In genomic region chr16:57759541-57760356, GRCh38 we compare ENCODE assay signal across 19 cellular contexts. TPM values are rescaled to one million over a fixed set of nuclear protein-coding genes. Genes with fewer than 3 reads are reported as not detected.
DNase-seq lines count a peak whose midpoint lies in the region; ATAC-seq and TF ChIP-seq lines count a peak whose summit lies in the region.
"Had no signal": no experiment of that assay in that cellular context is flagged by ENCODE, and none has a peak within 500 bp of the region (broad histone marks: within the 10 kb centered on the region; RNA-seq: fewer than 3 reads in every experiment).

No MANE protein-coding gene starts in this region.

- no peak overlapping the region for H2BK120ac ChIP-seq in H9 (ENCODE audit: low read depth, low read length, poor library complexity, severe bottlenecking)

- H4K20me1 ChIP-seq in H9 (ENCODE audit: control insufficient read depth, insufficient read depth, insufficient read length) (peaks cover 3% of the 10 kb centered on the region), osteoblast (ENCODE audit: insufficient read depth, low read length) (peaks cover 6% of the 10 kb centered on the region)

- no peak overlapping the region for H3K18ac ChIP-seq in H9 (ENCODE audit: insufficient read length, low read depth, low read length)

- H3K4me1 ChIP-seq in H9 (ENCODE audit: insufficient read depth, low read length) (no peaks in the 10 kb centered on the region; the same call in 1 of the 2 replicates), osteoblast (ENCODE audit: insufficient read depth, low read length) (peaks cover 8% of the 10 kb centered on the region)
- H3K4me1 ChIP-seq: HAP-1, prostate gland had no signal

- no peak overlapping the region for H4K8ac ChIP-seq in H9 (replicated peaks; ENCODE audit: insufficient read length, low read depth, low read length)

- TF ChIP-seq CTCF in H9 (conservative IDR thresholded peaks at IDR 0.05) (no peak), nephron progenitor cell (IDR thresholded peaks at IDR 0.05) (no peak), osteoblast (IDR thresholded peaks at IDR 0.05; ENCODE audit: extremely low read depth, low read depth, low read length) (no peak)

- no peak overlapping the region for H2BK12ac ChIP-seq in H9 (ENCODE audit: insufficient read length, low read depth, low read length)

- no peak overlapping the region for H3K4ac ChIP-seq in H9 (ENCODE audit: low read depth, low read length)

- no peak overlapping the region for H3K4me2 ChIP-seq in H9 (ENCODE audit: insufficient read depth, insufficient read length, low read length)
- H3K4me2 ChIP-seq in osteoblast (ENCODE audit: insufficient read depth, low read length) = no peak overlapping the region

- H3K23me2 ChIP-seq in H9 (ENCODE audit: insufficient read length, low read depth, low read length, poor library complexity, severe bottlenecking) = no peaks in the 10 kb centered on the region

- H2BK5ac ChIP-seq in H9 (ENCODE audit: insufficient read length, low read length) = no peak overlapping the region

- no peak overlapping the region for H3T11ph ChIP-seq in H9 (ENCODE audit: low read length)

- no peaks in the 10 kb centered on the region for H3K79me2 ChIP-seq in H9 (ENCODE audit: insufficient read depth, low read length)
- peaks cover 7% of the 10 kb centered on the region for H3K79me2 ChIP-seq in osteoblast (ENCODE audit: insufficient read depth, low read length)

- no peak overlapping the region for H3K9ac ChIP-seq in H9 (ENCODE audit: extremely low read depth, insufficient read length, low read length)

- H3K56ac ChIP-seq in H9 (ENCODE audit: insufficient read length, low read depth, low read length) = no peak overlapping the region

- H3K4me3 ChIP-seq in osteoblast (ENCODE audit: insufficient read depth, low read length) = no peak overlapping the region
- H3K4me3 ChIP-seq: HAP-1, prostate gland had no signal

- peaks cover 3% of the 10 kb centered on the region for H3K36me3 Mint-ChIP-seq in activated CD4-positive, alpha-beta T cell treated with anti-CD3 and anti-CD28 coated beads, Interleukin-2, amount 10 ng/mL, durations not matched to agents 24 days and 14 days (ENCODE audit: low read depth)
- H3K36me3 Mint-ChIP-seq in H9 (ENCODE audit: insufficient read depth in 1 of 3, low read depth in 3 of 3) (peaks cover 4 to 16% (median 16%) of the 10 kb centered on the region in 3 experiments; a peak in 6 of 7 replicates), nephron progenitor cell (ENCODE audit: low read depth) (peaks cover 8% of the 10 kb centered on the region)
- H3K36me3 Mint-ChIP-seq in central memory CD8-positive, alpha-beta T cell (ENCODE audit: insufficient read depth) = no peaks in the 10 kb centered on the region

- H3K9me3 ChIP-seq in H9 (ENCODE audit: control insufficient read depth, low read depth, low read length) = no peaks in the 10 kb centered on the region
- H3K9me3 ChIP-seq in osteoblast (ENCODE audit: low read depth, low read length) = no peaks in the 10 kb centered on the region
- H3K9me3 ChIP-seq: HAP-1, prostate gland had no signal

- no peak overlapping the region for H4K91ac ChIP-seq in H9 (ENCODE audit: insufficient read length, low read depth, low read length)

- intact Hi-C loops in activated CD4-positive, alpha-beta T cell treated with anti-CD3 and anti-CD28 coated beads, Interleukin-2, amount 10 ng/mL, durations not matched to agents 24 days and 14 days (cut with micrococcal nuclease) = loop anchor here (10.0 kb wide), 1 partner anchor 105 kb away; no protein-coding TSS in a partner anchor

- H3K79me1 ChIP-seq in H9 (ENCODE audit: insufficient read depth, low read depth, low read length, poor library complexity, severe bottlenecking) = no peaks in the 10 kb centered on the region

- H2BK20ac ChIP-seq in H9 (ENCODE audit: low read depth, low read length, poor library complexity, severe bottlenecking) = no peak overlapping the region

- peaks cover 15% of the 10 kb centered on the region for H3K36me3 ChIP-seq in osteoblast (ENCODE audit: insufficient read depth, low read length)
- H3K36me3 ChIP-seq: prostate gland had no signal

- no peaks in the 10 kb centered on the region for H3K9me3 Mint-ChIP-seq in activated CD4-positive, alpha-beta T cell treated with anti-CD3 and anti-CD28 coated beads, Interleukin-2, amount 10 ng/mL, durations not matched to agents 24 days and 14 days
- H3K9me3 Mint-ChIP-seq in H9 = no peaks in the 10 kb centered on the region
- H3K9me3 Mint-ChIP-seq in central memory CD8-positive, alpha-beta T cell = no peaks in the 10 kb centered on the region
- H3K9me3 Mint-ChIP-seq in nephron progenitor cell = no peaks in the 10 kb centered on the region
- H3K9me3 Mint-ChIP-seq: naive thymus-derived CD4-positive, alpha-beta T cell had no signal

- H3K27me3 ChIP-seq in H9 (ENCODE audit: insufficient read depth, low read length) = no peaks in the 10 kb centered on the region
- H3K27me3 ChIP-seq in osteoblast (ENCODE audit: insufficient read depth, low read length) = no peaks in the 10 kb centered on the region

- H3K4me3 Mint-ChIP-seq in activated CD4-positive, alpha-beta T cell treated with anti-CD3 and anti-CD28 coated beads, Interleukin-2, amount 10 ng/mL, durations not matched to agents 24 days and 14 days = no peak overlapping the region
- H3K4me3 Mint-ChIP-seq in H9 (no peak overlapping the region), nephron progenitor cell (no peak overlapping the region)
- no peak overlapping the region for H3K4me3 Mint-ChIP-seq in central memory CD8-positive, alpha-beta T cell
- H3K4me3 Mint-ChIP-seq: naive thymus-derived CD4-positive, alpha-beta T cell had no signal

- no peak for ATAC-seq in central memory CD8-positive, alpha-beta T cell (replicated peaks; ENCODE audit: extremely low read depth, poor library complexity, severe bottlenecking)
- ATAC-seq: activated CD4-positive, CD25-positive, alpha-beta regulatory T cell treated with anti-CD3 and anti-CD28 coated beads, Interleukin-2, amount 50 U/mL, for 24 hours; naive thymus-derived CD4-positive, alpha-beta T cell; Panc1 had no signal

- peaks cover 3% of the 10 kb centered on the region for H3K4me1 Mint-ChIP-seq in activated CD4-positive, alpha-beta T cell treated with anti-CD3 and anti-CD28 coated beads, Interleukin-2, amount 10 ng/mL, durations not matched to agents 24 days and 14 days
- H3K4me1 Mint-ChIP-seq in H9 (peaks cover 6 to 22% of the 10 kb centered on the region in 2 experiments), nephron progenitor cell (peaks cover 17% of the 10 kb centered on the region)
- no peaks in the 10 kb centered on the region for H3K4me1 Mint-ChIP-seq in central memory CD8-positive, alpha-beta T cell

- no peak overlapping the region for H3K23ac ChIP-seq in H9 (ENCODE audit: insufficient read length, low read depth, low read length)

- no peak overlapping the region for H2BK15ac ChIP-seq in H9 (ENCODE audit: low read depth, low read length)

- no peak overlapping the region; the same call in 1 of the 2 replicates for H3K14ac ChIP-seq in H9 (ENCODE audit: insufficient read depth, low read length)

- no CpG with 5 or more reads among the region's 21 CpGs for WGBS in H9 (ENCODE audit: extremely low coverage, insufficient read length, low lambda C conversion rate)

- H2AK5ac ChIP-seq in H9 (ENCODE audit: insufficient read length, low read length) = no peak overlapping the region

- no peak for DNase-seq in activated CD4-positive, alpha-beta T cell treated with anti-CD3 and anti-CD28 coated beads, Interleukin-2, amount 10 ng/mL, durations not matched to agents 24 days and 14 days
- DNase-seq in activated CD4-positive, alpha-beta T cell treated with anti-CD3 and anti-CD28 coated beads, Interleukin-2, amount 50 U/mL, for 48 hours = no peak
- no peak for DNase-seq in H9
- no peak for DNase-seq in central memory CD8-positive, alpha-beta T cell (ENCODE audit: low spot score in 2 of 2)
- DNase-seq in nephron progenitor cell = no peak
- DNase-seq in MV-4-11 (lab: John Stamatoyannopoulos, UW) = no peak
- no peak for DNase-seq in osteoblast (ENCODE audit: insufficient read length, low spot score, missing footprints)
- no peak for DNase-seq in NCI-H526 treated with DMSO at 0.1 percent for 48 hours (lab: John Stamatoyannopoulos, UW)
- DNase-seq: amniotic stem cell; C1 segment of cervical spinal cord; caudate nucleus; naive thymus-derived CD4-positive, alpha-beta T cell; NCI-H1436 treated with DMSO at 0.1 percent for 48 hours; NCI-H2227 treated with DMSO at 0.1 percent for 48 hours; T1000 had no signal

- peak overlapping the region; percentile 37 for H3K27ac Mint-ChIP-seq in activated CD4-positive, alpha-beta T cell treated with anti-CD3 and anti-CD28 coated beads, Interleukin-2, amount 10 ng/mL, durations not matched to agents 24 days and 14 days
- peak overlapping the region in 2 of 3 experiments; percentile 73 to 83; a peak in 3 of 7 replicates for H3K27ac Mint-ChIP-seq in H9
- peak overlapping the region; percentile 26 for H3K27ac Mint-ChIP-seq in central memory CD8-positive, alpha-beta T cell (ENCODE audit: low read depth)
- peak overlapping the region; percentile 57 for H3K27ac Mint-ChIP-seq in nephron progenitor cell

- H3K27ac ChIP-seq in H9 (ENCODE audit: insufficient read length, low read depth, low read length) (no peak overlapping the region), osteoblast (ENCODE audit: low read depth, low read length) (no peak overlapping the region)
- H3K27ac ChIP-seq: prostate gland had no signal

- H4K5ac ChIP-seq in H9 (ENCODE audit: insufficient read length, low read depth, low read length) = no peak overlapping the region

- H2AFZ ChIP-seq in H9 (ENCODE audit: low read length) = no peak overlapping the region
- H2AFZ ChIP-seq in osteoblast (ENCODE audit: low read length) = no peak overlapping the region

- H3K27me3 Mint-ChIP-seq in activated CD4-positive, alpha-beta T cell treated with anti-CD3 and anti-CD28 coated beads, Interleukin-2, amount 10 ng/mL, durations not matched to agents 24 days and 14 days = no peaks in the 10 kb centered on the region
- H3K27me3 Mint-ChIP-seq in H9 (ENCODE audit: low read depth) (no peaks in the 10 kb centered on the region), nephron progenitor cell (ENCODE audit: low read depth, poor library complexity) (no peaks in the 10 kb centered on the region)
- no peaks in the 10 kb centered on the region for H3K27me3 Mint-ChIP-seq in central memory CD8-positive, alpha-beta T cell
- H3K27me3 Mint-ChIP-seq: naive thymus-derived CD4-positive, alpha-beta T cell had no signal

RNA-seq across cellular contexts. Expression of gene KATNB1, which starts 24.2 kb away (rescaled TPM):
- total RNA-seq in activated CD4-positive, alpha-beta T cell treated with anti-CD3 and anti-CD28 coated beads, Interleukin-2, amount 10 ng/mL, durations not matched to agents 24 days and 14 days = 45.0 and 49.8 TPM in 2 replicates
- total RNA-seq in H9 (2021) (25.7 and 29.9 TPM in 2 replicates), osteoblast (17.7 and 24.6 TPM in 2 replicates)

RNA-seq across cellular contexts. Expression of gene KIFC3, which starts 42.5 kb away (rescaled TPM):
- 0.58 and 1.7 TPM in 2 replicates for total RNA-seq in activated CD4-positive, alpha-beta T cell treated with anti-CD3 and anti-CD28 coated beads, Interleukin-2, amount 10 ng/mL, durations not matched to agents 24 days and 14 days
- total RNA-seq in H9 (2021) (3.5 and 5.0 TPM in 2 replicates), osteoblast (40.5 and 41.0 TPM in 2 replicates)

Comparison
In these comparisons a context has a peak if more than half of its experiments do, and no peak if none do; other contexts are left out.
1. H3K27ac Mint-ChIP-seq: peak in every context shown above with its lines; median percentile 78 in H9; 57 in nephron progenitor cell; 37 in activated CD4-positive, alpha-beta T cell treated with anti-CD3 and anti-CD28 coated beads, Interleukin-2, amount 10 ng/mL, durations not matched to agents 24 days and 14 days; 26 in central memory CD8-positive, alpha-beta T cell.